In the genomic region with DNA sequence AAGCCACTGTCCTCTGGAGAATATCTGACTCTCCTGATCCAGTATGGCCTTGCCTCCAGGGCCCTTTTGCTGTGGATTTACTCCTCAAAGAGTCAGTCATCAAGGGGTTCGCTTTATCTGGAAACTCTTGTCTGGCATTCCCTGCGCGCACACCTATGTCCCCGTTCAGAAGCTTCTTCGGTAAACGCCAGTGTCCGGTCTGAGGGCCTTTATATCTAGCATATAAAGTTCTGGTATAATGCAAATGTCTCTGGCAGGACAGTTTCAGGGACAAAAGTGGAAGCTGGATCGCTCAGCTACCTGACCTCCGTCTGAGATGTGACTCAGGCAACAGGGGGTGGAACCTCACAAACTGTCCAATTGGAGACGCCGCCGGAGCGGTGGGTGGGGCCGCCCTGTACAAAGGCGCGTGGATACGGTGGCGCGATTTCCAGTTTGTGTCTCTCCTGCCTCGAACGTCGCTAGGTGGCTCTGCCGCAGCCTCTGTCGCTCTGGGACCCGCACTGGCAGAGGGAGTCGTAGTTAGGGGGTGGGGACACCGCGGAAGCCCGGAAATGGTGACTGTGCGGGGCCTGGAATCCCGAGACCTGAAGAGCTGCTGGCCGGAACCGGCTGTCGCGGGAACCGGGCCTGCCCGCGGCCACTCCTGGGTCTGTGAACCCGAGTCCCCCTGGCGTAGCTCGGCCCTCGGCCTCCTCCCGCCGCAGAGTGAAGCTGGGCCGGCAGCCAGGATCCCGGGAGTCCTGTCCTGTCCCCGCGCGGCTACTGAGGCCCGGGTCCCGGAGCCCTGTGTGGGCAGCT, we compare ENCODE assay signal across 1 cellular context.
TF ChIP-seq lines count a peak whose summit lies in the region.

No MANE protein-coding gene starts in this region.

TF ChIP-seq in K562, 482 proteins besides CTCF, POLR2A, EP300 and RAD21 (continued from another document and continues in another):
- peak; percentile 52 for TF ChIP-seq POLR2B (IDR thresholded peaks at IDR 0.05; ENCODE audit: low read depth, partially characterized antibody)
- TF ChIP-seq SUPT5H (IDR thresholded peaks at IDR 0.05), result peak; percentile 67
- TF ChIP-seq SOX6 (IDR thresholded peaks at IDR 0.05), result 0 out of 2 replicates have a peak, but pooled peaks have one; percentile 18
- TF ChIP-seq, protein P1, sequence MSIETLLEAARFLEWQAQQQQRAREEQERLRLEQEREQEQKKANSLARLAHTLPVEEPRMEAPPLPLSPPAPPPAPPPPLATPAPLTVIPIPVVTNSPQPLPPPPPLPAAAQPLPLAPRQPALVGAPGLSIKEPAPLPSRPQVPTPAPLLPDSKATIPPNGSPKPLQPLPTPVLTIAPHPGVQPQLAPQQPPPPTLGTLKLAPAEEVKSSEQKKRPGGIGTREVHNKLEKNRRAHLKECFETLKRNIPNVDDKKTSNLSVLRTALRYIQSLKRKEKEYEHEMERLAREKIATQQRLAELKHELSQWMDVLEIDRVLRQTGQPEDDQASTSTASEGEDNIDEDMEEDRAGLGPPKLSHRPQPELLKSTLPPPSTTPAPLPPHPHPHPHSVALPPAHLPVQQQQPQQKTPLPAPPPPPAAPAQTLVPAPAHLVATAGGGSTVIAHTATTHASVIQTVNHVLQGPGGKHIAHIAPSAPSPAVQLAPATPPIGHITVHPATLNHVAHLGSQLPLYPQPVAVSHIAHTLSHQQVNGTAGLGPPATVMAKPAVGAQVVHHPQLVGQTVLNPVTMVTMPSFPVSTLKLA (conservative IDR thresholded peaks at IDR 0.05), result peak; percentile 42 to 70; a peak in 3 of 4 replicates
- peak; percentile 48; the same call in 1 of the 2 replicates for TF ChIP-seq POLR2H (tag; IDR thresholded peaks at IDR 0.05; ENCODE audit: low read depth)
- TF ChIP-seq, protein P2, sequence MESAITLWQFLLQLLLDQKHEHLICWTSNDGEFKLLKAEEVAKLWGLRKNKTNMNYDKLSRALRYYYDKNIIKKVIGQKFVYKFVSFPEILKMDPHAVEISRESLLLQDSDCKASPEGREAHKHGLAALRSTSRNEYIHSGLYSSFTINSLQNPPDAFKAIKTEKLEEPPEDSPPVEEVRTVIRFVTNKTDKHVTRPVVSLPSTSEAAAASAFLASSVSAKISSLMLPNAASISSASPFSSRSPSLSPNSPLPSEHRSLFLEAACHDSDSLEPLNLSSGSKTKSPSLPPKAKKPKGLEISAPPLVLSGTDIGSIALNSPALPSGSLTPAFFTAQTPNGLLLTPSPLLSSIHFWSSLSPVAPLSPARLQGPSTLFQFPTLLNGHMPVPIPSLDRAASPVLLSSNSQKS (CRISPR knock-in tag; IDR thresholded peaks at IDR 0.05), result no peak
- peak; percentile 29 for TF ChIP-seq CCNT2 (IDR thresholded peaks at IDR 0.05; ENCODE audit: borderline replicate concordance, extremely low read depth, insufficient read length, low read depth, low read length)
- TF ChIP-seq ATF1 (CRISPR knock-in tag; IDR thresholded peaks at IDR 0.05), result no peak
- peak; percentile 26; the same call in 1 of the 2 replicates for TF ChIP-seq ATF1 (tag; IDR thresholded peaks at IDR 0.05)
- TF ChIP-seq CBX3 (IDR thresholded peaks at IDR 0.05; ENCODE audit: borderline replicate concordance in 1 of 2, low read length in 2 of 2), result peak in 1 of 2 experiments; percentile 66; a peak in 1 of 3 replicates
- TF ChIP-seq, protein P3, sequence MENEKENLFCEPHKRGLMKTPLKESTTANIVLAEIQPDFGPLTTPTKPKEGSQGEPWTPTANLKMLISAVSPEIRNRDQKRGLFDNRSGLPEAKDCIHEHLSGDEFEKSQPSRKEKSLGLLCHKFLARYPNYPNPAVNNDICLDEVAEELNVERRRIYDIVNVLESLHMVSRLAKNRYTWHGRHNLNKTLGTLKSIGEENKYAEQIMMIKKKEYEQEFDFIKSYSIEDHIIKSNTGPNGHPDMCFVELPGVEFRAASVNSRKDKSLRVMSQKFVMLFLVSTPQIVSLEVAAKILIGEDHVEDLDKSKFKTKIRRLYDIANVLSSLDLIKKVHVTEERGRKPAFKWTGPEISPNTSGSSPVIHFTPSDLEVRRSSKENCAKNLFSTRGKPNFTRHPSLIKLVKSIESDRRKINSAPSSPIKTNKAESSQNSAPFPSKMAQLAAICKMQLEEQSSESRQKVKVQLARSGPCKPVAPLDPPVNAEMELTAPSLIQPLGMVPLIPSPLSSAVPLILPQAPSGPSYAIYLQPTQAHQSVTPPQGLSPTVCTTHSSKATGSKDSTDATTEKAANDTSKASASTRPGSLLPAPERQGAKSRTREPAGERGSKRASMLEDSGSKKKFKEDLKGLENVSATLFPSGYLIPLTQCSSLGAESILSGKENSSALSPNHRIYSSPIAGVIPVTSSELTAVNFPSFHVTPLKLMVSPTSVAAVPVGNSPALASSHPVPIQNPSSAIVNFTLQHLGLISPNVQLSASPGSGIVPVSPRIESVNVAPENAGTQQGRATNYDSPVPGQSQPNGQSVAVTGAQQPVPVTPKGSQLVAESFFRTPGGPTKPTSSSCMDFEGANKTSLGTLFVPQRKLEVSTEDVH (IDR thresholded peaks at IDR 0.05; ENCODE audit: low read depth, partially characterized antibody), result peak; percentile 37
- TF ChIP-seq FIP1L1 (IDR thresholded peaks at IDR 0.05; ENCODE audit: low read depth, low read length, poor library complexity, severe bottlenecking), result peak; percentile 63
- TF ChIP-seq NBN (IDR thresholded peaks at IDR 0.05; ENCODE audit: low read depth), result no peak
- peak; percentile 49; the same call in 1 of the 2 replicates for TF ChIP-seq GABPA (tag; conservative IDR thresholded peaks at IDR 0.05; ENCODE audit: low read depth)
- TF ChIP-seq RBM15 (IDR thresholded peaks at IDR 0.05; ENCODE audit: insufficient read depth, low read length), result no peak
- TF ChIP-seq RFX1 (IDR thresholded peaks at IDR 0.05), result peak; percentile 42
- 0 out of 2 replicates have a peak, but pooled peaks have one; percentile 21 for TF ChIP-seq GATAD2B (IDR thresholded peaks at IDR 0.05; ENCODE audit: borderline replicate concordance)
- peak; percentile 57 to 64 for TF ChIP-seq NRF1 (conservative IDR thresholded peaks at IDR 0.05 in 1 of 2, IDR thresholded peaks at IDR 0.05 in 1 of 2)
- TF ChIP-seq TAF7 (tag; IDR thresholded peaks at IDR 0.05), result 0 out of 2 replicates have a peak, but pooled peaks have one; percentile 28
- TF ChIP-seq NFYB (IDR thresholded peaks at IDR 0.05; ENCODE audit: extremely low read depth, insufficient read length), result peak; percentile 11
- TF ChIP-seq, protein P4, sequence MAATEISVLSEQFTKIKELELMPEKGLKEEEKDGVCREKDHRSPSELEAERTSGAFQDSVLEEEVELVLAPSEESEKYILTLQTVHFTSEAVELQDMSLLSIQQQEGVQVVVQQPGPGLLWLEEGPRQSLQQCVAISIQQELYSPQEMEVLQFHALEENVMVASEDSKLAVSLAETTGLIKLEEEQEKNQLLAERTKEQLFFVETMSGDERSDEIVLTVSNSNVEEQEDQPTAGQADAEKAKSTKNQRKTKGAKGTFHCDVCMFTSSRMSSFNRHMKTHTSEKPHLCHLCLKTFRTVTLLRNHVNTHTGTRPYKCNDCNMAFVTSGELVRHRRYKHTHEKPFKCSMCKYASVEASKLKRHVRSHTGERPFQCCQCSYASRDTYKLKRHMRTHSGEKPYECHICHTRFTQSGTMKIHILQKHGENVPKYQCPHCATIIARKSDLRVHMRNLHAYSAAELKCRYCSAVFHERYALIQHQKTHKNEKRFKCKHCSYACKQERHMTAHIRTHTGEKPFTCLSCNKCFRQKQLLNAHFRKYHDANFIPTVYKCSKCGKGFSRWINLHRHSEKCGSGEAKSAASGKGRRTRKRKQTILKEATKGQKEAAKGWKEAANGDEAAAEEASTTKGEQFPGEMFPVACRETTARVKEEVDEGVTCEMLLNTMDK (IDR thresholded peaks at IDR 0.05; ENCODE audit: borderline replicate concordance, insufficient read depth, low read depth, low read length, poor library complexity, severe bottlenecking), result peak; percentile 62
- peak; percentile 42 for TF ChIP-seq CHD2 (IDR thresholded peaks at IDR 0.05; ENCODE audit: low read depth, low read length)
- no peak for TF ChIP-seq DIDO1 (tag; IDR thresholded peaks at IDR 0.05; ENCODE audit: low read depth)
- peak; percentile 60 for TF ChIP-seq TAF1 (IDR thresholded peaks at IDR 0.05; ENCODE audit: control insufficient read depth, extremely low read depth, insufficient read depth, low read length, severe bottlenecking)
- peak; percentile 42 for TF ChIP-seq HNRNPLL (IDR thresholded peaks at IDR 0.05; ENCODE audit: low read depth, low read length, poor library complexity, severe bottlenecking)
- no peak for TF ChIP-seq NELFE (IDR thresholded peaks at IDR 0.05; ENCODE audit: insufficient read depth, insufficient read length)
- TF ChIP-seq, protein P5, sequence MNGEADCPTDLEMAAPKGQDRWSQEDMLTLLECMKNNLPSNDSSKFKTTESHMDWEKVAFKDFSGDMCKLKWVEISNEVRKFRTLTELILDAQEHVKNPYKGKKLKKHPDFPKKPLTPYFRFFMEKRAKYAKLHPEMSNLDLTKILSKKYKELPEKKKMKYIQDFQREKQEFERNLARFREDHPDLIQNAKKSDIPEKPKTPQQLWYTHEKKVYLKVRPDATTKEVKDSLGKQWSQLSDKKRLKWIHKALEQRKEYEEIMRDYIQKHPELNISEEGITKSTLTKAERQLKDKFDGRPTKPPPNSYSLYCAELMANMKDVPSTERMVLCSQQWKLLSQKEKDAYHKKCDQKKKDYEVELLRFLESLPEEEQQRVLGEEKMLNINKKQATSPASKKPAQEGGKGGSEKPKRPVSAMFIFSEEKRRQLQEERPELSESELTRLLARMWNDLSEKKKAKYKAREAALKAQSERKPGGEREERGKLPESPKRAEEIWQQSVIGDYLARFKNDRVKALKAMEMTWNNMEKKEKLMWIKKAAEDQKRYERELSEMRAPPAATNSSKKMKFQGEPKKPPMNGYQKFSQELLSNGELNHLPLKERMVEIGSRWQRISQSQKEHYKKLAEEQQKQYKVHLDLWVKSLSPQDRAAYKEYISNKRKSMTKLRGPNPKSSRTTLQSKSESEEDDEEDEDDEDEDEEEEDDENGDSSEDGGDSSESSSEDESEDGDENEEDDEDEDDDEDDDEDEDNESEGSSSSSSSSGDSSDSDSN (IDR thresholded peaks at IDR 0.05; ENCODE audit: borderline replicate concordance in 1 of 2, low read depth in 2 of 2, low read length in 2 of 2), result no peak
- TF ChIP-seq MYC (IDR thresholded peaks at IDR 0.05; ENCODE audit: low read depth, low read length), result peak; percentile 61; the same call in 1 of the 2 replicates
- TF ChIP-seq MYC (CRISPR knock-in tag; IDR thresholded peaks at IDR 0.05; ENCODE audit: borderline replicate concordance, low read depth), result no peak
- TF ChIP-seq ETV1 (tag; conservative IDR thresholded peaks at IDR 0.05; ENCODE audit: low read depth), result peak; percentile 27; the same call in 1 of the 2 replicates
- TF ChIP-seq ZNF717 (CRISPR knock-in tag; IDR thresholded peaks at IDR 0.05), result no peak
- TF ChIP-seq ZFX (CRISPR knock-in tag; IDR thresholded peaks at IDR 0.05), result peak; percentile 87
- no peak for TF ChIP-seq ZNF282 (CRISPR knock-in tag; IDR thresholded peaks at IDR 0.05)
- TF ChIP-seq SRF (CRISPR knock-in tag; IDR thresholded peaks at IDR 0.05), result 0 out of 4 replicates have a peak, but pooled peaks of 1 of the 2 experiments have one; percentile 48
- 0 out of 2 replicates have a peak, but pooled peaks have one; percentile 36 for TF ChIP-seq NFIC (IDR thresholded peaks at IDR 0.05)
- peak; percentile 80 for TF ChIP-seq TBP (optimal IDR thresholded peaks at IDR 0.05; ENCODE audit: low read depth, low read length)
- TF ChIP-seq, protein P6, sequence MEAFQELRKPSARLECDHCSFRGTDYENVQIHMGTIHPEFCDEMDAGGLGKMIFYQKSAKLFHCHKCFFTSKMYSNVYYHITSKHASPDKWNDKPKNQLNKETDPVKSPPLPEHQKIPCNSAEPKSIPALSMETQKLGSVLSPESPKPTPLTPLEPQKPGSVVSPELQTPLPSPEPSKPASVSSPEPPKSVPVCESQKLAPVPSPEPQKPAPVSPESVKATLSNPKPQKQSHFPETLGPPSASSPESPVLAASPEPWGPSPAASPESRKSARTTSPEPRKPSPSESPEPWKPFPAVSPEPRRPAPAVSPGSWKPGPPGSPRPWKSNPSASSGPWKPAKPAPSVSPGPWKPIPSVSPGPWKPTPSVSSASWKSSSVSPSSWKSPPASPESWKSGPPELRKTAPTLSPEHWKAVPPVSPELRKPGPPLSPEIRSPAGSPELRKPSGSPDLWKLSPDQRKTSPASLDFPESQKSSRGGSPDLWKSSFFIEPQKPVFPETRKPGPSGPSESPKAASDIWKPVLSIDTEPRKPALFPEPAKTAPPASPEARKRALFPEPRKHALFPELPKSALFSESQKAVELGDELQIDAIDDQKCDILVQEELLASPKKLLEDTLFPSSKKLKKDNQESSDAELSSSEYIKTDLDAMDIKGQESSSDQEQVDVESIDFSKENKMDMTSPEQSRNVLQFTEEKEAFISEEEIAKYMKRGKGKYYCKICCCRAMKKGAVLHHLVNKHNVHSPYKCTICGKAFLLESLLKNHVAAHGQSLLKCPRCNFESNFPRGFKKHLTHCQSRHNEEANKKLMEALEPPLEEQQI (IDR thresholded peaks at IDR 0.05), result no peak
- peak; percentile 91 for TF ChIP-seq POLR2G (IDR thresholded peaks at IDR 0.05; ENCODE audit: low read depth, low read length)
